ENCODE assay signal across 1 cellular context in genomic region chr19:34733826-34734600, GRCh38.
TF ChIP-seq lines count a peak whose summit lies in the region.

Gene ZNF181, plus strand, starts transcription at chr19:34734243. Its CDS starts 795 bp downstream, at chr19:34735038.

TF ChIP-seq in HepG2, 621 proteins besides CTCF, POLR2A, EP300 and RAD21 (continued from another document and continues in another):
- TF ChIP-seq, protein P1, sequence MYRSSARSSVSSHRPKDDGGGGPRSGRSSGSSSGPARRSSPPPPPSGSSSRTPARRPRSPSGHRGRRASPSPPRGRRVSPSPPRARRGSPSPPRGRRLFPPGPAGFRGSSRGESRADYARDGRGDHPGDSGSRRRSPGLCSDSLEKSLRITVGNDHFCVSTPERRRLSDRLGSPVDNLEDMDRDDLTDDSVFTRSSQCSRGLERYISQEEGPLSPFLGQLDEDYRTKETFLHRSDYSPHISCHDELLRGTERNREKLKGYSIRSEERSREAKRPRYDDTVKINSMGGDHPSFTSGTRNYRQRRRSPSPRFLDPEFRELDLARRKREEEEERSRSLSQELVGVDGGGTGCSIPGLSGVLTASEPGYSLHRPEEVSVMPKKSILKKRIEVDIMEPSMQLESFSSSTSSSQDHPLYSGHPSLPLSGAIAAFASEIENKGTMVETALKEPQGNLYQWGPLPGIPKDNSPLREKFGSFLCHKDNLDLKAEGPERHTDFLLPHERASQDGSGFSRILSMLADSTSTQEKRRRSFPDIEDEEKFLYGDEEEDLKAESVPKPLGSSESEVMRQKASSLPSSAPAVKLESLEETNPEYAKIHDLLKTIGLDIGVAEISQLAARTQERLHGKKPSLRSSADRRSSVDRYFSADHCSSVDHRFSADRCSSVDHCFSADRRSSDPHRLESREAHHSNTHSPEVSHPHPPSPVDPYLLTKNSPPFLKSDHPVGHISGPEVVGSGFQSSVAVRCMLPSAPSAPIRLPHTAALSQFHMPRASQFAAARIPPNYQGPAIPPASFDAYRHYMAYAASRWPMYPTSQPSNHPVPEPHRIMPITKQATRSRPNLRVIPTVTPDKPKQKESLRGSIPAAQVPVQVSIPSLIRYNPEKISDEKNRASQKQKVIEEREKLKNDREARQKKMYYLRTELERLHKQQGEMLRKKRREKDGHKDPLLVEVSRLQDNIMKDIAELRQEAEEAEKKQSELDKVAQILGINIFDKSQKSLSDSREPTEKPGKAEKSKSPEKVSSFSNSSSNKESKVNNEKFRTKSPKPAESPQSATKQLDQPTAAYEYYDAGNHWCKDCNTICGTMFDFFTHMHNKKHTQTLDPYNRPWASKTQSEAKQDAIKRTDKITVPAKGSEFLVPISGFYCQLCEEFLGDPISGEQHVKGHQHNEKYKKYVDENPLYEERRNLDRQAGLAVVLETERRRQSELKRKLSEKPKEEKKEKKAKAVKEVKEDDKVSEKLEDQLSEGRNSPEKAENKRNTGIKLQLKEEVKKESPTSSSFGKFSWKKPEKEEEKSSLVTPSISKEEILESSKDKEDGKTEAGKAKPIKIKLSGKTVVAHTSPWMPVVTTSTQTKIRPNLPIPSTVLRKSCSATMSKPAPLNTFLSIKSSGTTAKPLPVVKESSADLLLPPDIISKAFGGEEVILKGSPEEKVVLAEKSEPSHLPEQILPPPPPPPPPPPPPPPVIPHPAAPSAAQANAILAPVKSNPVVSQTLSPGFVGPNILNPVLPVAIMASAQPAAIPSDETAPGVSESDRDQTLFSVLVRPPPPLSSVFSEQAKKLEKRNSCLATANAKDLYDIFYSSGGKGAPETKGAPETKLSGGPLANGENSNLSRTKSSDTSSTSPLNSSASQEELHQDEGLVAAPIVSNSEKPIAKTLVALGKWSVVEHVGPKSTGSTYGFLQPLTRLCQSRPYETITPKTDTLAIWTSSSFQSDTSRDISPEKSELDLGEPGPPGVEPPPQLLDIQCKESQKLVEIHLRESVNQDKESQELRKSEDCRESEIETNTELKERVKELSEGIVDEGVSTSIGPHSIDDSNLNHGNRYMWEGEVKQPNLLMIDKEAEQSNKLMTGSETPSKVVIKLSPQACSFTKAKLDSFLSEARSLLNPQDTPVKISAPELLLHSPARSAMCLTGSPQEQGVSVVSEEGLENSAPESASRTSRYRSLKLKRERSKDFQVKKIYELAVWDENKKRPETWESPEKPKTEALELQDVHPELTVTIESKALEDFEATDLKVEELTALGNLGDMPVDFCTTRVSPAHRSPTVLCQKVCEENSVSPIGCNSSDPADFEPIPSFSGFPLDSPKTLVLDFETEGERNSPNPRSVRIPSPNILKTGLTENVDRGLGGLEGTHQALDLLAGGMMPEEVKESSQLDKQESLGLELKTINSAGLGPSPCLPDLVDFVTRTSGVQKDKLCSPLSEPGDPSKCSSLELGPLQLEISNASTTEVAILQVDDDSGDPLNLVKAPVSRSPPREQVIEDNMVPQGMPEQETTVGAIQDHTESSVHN (CRISPR knock-in tag; IDR thresholded peaks at IDR 0.05), result 0 out of 2 replicates have a peak, but pooled peaks have one; percentile 66
- 0 out of 2 replicates have a peak, but pooled peaks have one; percentile 18 for TF ChIP-seq SNAI1 (CRISPR knock-in tag; IDR thresholded peaks at IDR 0.05; ENCODE audit: borderline replicate concordance)
- TF ChIP-seq, protein P2, sequence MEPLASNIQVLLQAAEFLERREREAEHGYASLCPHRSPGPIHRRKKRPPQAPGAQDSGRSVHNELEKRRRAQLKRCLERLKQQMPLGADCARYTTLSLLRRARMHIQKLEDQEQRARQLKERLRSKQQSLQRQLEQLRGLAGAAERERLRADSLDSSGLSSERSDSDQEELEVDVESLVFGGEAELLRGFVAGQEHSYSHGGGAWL (CRISPR knock-in tag; IDR thresholded peaks at IDR 0.05), result peak; percentile 39; the same call in 1 of the 2 replicates
- peak; percentile 78 for TF ChIP-seq ZNF556 (CRISPR knock-in tag; IDR thresholded peaks at IDR 0.05; ENCODE audit: borderline replicate concordance)
- TF ChIP-seq FOXA3 (CRISPR knock-in tag; IDR thresholded peaks at IDR 0.05), result peak; percentile 53; the same call in 1 of the 2 replicates
- peak; percentile 71; the same call in 1 of the 2 replicates for TF ChIP-seq SRY (CRISPR knock-in tag; IDR thresholded peaks at IDR 0.05)
- TF ChIP-seq KLF16 (CRISPR knock-in tag; IDR thresholded peaks at IDR 0.05), result peak in 1 of 2 experiments; percentile 11; a peak in 1 of 4 replicates
- TF ChIP-seq, protein P3, sequence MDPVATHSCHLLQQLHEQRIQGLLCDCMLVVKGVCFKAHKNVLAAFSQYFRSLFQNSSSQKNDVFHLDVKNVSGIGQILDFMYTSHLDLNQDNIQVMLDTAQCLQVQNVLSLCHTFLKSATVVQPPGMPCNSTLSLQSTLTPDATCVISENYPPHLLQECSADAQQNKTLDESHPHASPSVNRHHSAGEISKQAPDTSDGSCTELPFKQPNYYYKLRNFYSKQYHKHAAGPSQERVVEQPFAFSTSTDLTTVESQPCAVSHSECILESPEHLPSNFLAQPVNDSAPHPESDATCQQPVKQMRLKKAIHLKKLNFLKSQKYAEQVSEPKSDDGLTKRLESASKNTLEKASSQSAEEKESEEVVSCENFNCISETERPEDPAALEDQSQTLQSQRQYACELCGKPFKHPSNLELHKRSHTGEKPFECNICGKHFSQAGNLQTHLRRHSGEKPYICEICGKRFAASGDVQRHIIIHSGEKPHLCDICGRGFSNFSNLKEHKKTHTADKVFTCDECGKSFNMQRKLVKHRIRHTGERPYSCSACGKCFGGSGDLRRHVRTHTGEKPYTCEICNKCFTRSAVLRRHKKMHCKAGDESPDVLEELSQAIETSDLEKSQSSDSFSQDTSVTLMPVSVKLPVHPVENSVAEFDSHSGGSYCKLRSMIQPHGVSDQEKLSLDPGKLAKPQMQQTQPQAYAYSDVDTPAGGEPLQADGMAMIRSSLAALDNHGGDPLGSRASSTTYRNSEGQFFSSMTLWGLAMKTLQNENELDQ (CRISPR knock-in tag; IDR thresholded peaks at IDR 0.05; ENCODE audit: borderline replicate concordance), result no peak
- TF ChIP-seq ZNF253 (CRISPR knock-in tag; IDR thresholded peaks at IDR 0.05; ENCODE audit: borderline replicate concordance), result peak; percentile 85; the same call in 1 of the 2 replicates
- no peak for TF ChIP-seq ZFP82 (CRISPR knock-in tag; IDR thresholded peaks at IDR 0.05; ENCODE audit: borderline replicate concordance)
- TF ChIP-seq RBAK (CRISPR knock-in tag; IDR thresholded peaks at IDR 0.05), result no peak
- 0 out of 2 replicates have a peak, but pooled peaks have one; percentile 12 for TF ChIP-seq ZNF605 (CRISPR knock-in tag; IDR thresholded peaks at IDR 0.05)
- TF ChIP-seq ZNF567 (CRISPR knock-in tag; IDR thresholded peaks at IDR 0.05; ENCODE audit: borderline replicate concordance), result 0 out of 2 replicates have a peak, but pooled peaks have one; percentile 46
- no peak for TF ChIP-seq ZNF83 (CRISPR knock-in tag; IDR thresholded peaks at IDR 0.05; ENCODE audit: borderline replicate concordance)
- no peak for TF ChIP-seq PCBP2 (optimal IDR thresholded peaks at IDR 0.05; ENCODE audit: low read depth, low read length, poor library complexity, severe bottlenecking)
- no peak for TF ChIP-seq ZMYM3 (CRISPR knock-in tag; IDR thresholded peaks at IDR 0.05)
- TF ChIP-seq ZSCAN25 (CRISPR knock-in tag; IDR thresholded peaks at IDR 0.05), result no peak
- peak; percentile 56 for TF ChIP-seq ZZZ3 (CRISPR knock-in tag; IDR thresholded peaks at IDR 0.05; ENCODE audit: borderline replicate concordance)
- no peak for TF ChIP-seq ZNF572 (CRISPR knock-in tag; IDR thresholded peaks at IDR 0.05)
- no peak for TF ChIP-seq E2F5 (CRISPR knock-in tag; conservative IDR thresholded peaks at IDR 0.05)
- no peak for TF ChIP-seq NFE2L2 (IDR thresholded peaks at IDR 0.05; ENCODE audit: low read length)
- TF ChIP-seq ZNF101 (CRISPR knock-in tag; IDR thresholded peaks at IDR 0.05; ENCODE audit: borderline replicate concordance, low read depth), result no peak
- no peak for TF ChIP-seq MAZ (IDR thresholded peaks at IDR 0.05; ENCODE audit: borderline replicate concordance, low read depth, low read length)
- TF ChIP-seq MAZ (CRISPR knock-in tag; IDR thresholded peaks at IDR 0.05; ENCODE audit: low read depth), result 0 out of 2 replicates have a peak, but pooled peaks have one; percentile 59
- no peak for TF ChIP-seq FOXA1 (IDR thresholded peaks at IDR 0.05)
- peak; percentile 65 for TF ChIP-seq FOXA1 (CRISPR knock-in tag; IDR thresholded peaks at IDR 0.05)
- peak; percentile 70; the same call in 1 of the 2 replicates for TF ChIP-seq KDM5A (IDR thresholded peaks at IDR 0.05; ENCODE audit: borderline replicate concordance, low read length)
- TF ChIP-seq ZNF496 (CRISPR knock-in tag; IDR thresholded peaks at IDR 0.05; ENCODE audit: insufficient replicate concordance), result no peak
- no peak for TF ChIP-seq PCBP1 (IDR thresholded peaks at IDR 0.05; ENCODE audit: borderline replicate concordance, low read depth, low read length)
- TF ChIP-seq ZNF773 (CRISPR knock-in tag; IDR thresholded peaks at IDR 0.05; ENCODE audit: borderline replicate concordance), result 0 out of 2 replicates have a peak, but pooled peaks have one; percentile 59
- TF ChIP-seq PRDM4 (CRISPR knock-in tag; IDR thresholded peaks at IDR 0.05; ENCODE audit: borderline replicate concordance), result no peak
- no peak for TF ChIP-seq JUNB (CRISPR knock-in tag; IDR thresholded peaks at IDR 0.05; ENCODE audit: borderline replicate concordance)
- TF ChIP-seq ZNF646 (CRISPR knock-in tag; IDR thresholded peaks at IDR 0.05), result peak; percentile 18; the same call in 1 of the 2 replicates
- TF ChIP-seq ATF3 (CRISPR knock-in tag; IDR thresholded peaks at IDR 0.05), result peak; percentile 30; the same call in 1 of the 2 replicates
- TF ChIP-seq PBX2 (CRISPR knock-in tag; IDR thresholded peaks at IDR 0.05), result no peak
